In the genomic region with DNA sequence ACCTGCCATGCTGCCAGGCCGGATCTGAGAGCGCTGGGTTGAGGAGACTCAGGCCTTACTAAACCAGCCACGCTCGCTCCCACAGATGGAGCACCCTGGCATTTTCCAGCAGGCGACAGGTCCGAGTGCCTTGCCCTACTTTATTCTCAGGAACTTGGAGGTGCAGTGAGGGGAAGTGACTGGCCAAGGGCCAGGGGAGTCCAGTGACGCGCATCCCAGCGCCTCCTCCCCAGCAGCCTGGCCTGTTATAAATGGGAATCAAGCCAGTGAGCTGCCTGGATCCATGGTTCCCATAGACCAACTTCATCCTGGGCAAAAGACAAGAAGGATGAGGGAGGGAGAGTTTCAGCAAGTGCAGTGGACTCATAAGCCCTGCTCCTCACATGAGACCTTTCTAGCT, we compare ENCODE assay signal across 18 cellular contexts. TPM values are rescaled to one million over a fixed set of nuclear protein-coding genes. Genes with fewer than 3 reads are reported as not detected.
DNase-seq lines count a peak whose midpoint lies in the region; ATAC-seq and TF ChIP-seq lines count a peak whose summit lies in the region.
"Had no signal": no experiment of that assay in that cellular context is flagged by ENCODE, and none has a peak within 500 bp of the region (broad histone marks: within the 10 kb centered on the region; RNA-seq: fewer than 3 reads in every experiment).

No MANE protein-coding gene starts in this region.

- H3K9me3 Mint-ChIP-seq in nephron, result no peaks in the 10 kb centered on the region
- H3K9me3 Mint-ChIP-seq: activated naive CD8-positive, alpha-beta T cell treated with anti-CD3 and anti-CD28 coated beads, Interleukin-2, amount 10 ng/mL, durations not matched to agents 7 days and 5 days had no signal

- H3K27ac Mint-ChIP-seq in nephron, result peak overlapping the region in 2 of 3 experiments; percentile 28 to 82
- H3K27ac Mint-ChIP-seq: activated naive CD8-positive, alpha-beta T cell treated with anti-CD3 and anti-CD28 coated beads, Interleukin-2, amount 10 ng/mL, durations not matched to agents 7 days and 5 days had no signal

- H3K36me3 ChIP-seq in HEK293 (ENCODE audit: control insufficient read depth in 2 of 2, insufficient read depth in 1 of 2, low read length in 2 of 2) (peaks cover 17 to 95% of the 10 kb centered on the region in 2 experiments; a peak in 2 of 3 replicates), sigmoid colon (peaks cover 37 to 98% (median 54%) of the 10 kb centered on the region in 4 donors), GM23248 (ENCODE audit: low read depth) (peaks cover 10% of the 10 kb centered on the region; the same call in 1 of the 2 replicates)

- H3K9me3 ChIP-seq in HEK293 (ENCODE audit: control insufficient read depth, insufficient read depth, low read depth, low read length), result no peaks in the 10 kb centered on the region
- no peaks in the 10 kb centered on the region for H3K9me3 ChIP-seq in sigmoid colon
- no peaks in the 10 kb centered on the region for H3K9me3 ChIP-seq in GM23248 (ENCODE audit: low read depth)
- H3K9me3 ChIP-seq: HAP-1 had no signal

- DNase-seq in Ammon's horn (ENCODE audit: low spot score), result peak; percentile 23
- peak; percentile 33 for DNase-seq in fibroblast of villous mesenchyme (ENCODE audit: low read depth)
- no peak for DNase-seq in left colon
- no peak for DNase-seq in sigmoid colon
- DNase-seq in GM23248, result no peak
- DNase-seq: activated naive CD8-positive, alpha-beta T cell treated with anti-CD3 and anti-CD28 coated beads, Interleukin-2, amount 10 ng/mL, durations not matched to agents 7 days and 5 days; AML-193; DMS 273 treated with DMSO at 0.1 percent for 48 hours; glutamatergic neuron; islet precursor cell; stimulated activated CD4-positive, alpha-beta T cell treated with anti-CD3 and anti-CD28 coated beads, Interleukin-12 subunit alpha, Interleukin-12 subunit beta, amount 100 ng/mL, for 4 hours; WERI-Rb-1 had no signal

- no peak overlapping the region for H3K4me3 ChIP-seq in HEK293 (ENCODE audit: low read depth, low read length)
- no peak overlapping the region for H3K4me3 ChIP-seq in fibroblast of villous mesenchyme (ENCODE audit: low read depth, low read length)
- H3K4me3 ChIP-seq in sigmoid colon, result no peak overlapping the region
- no peak overlapping the region for H3K4me3 ChIP-seq in GM23248
- H3K4me3 ChIP-seq: HAP-1 had no signal

- in situ Hi-C loops in GM23248 (cut with MboI), result no loop called here

- H3F3A ChIP-seq in GM23248 (ENCODE audit: insufficient read depth), result no peaks in the 10 kb centered on the region

- H3K79me2 ChIP-seq in GM23248 (ENCODE audit: insufficient read depth), result no peaks in the 10 kb centered on the region

- H3K27ac ChIP-seq in HEK293 (ENCODE audit: extremely low read depth, low read depth, low read length), result no peak overlapping the region
- H3K27ac ChIP-seq in sigmoid colon, result peak overlapping the region in 1 of 4 donors; percentile 37
- H3K27ac ChIP-seq in GM23248, result no peak overlapping the region
- H3K27ac ChIP-seq: parathyroid adenoma, WERI-Rb-1 had no signal

- H3K4me3 Mint-ChIP-seq in nephron, result no peak overlapping the region
- H3K4me3 Mint-ChIP-seq: activated naive CD8-positive, alpha-beta T cell treated with anti-CD3 and anti-CD28 coated beads, Interleukin-2, amount 10 ng/mL, durations not matched to agents 7 days and 5 days had no signal

- H4K20me1 ChIP-seq in GM23248 (ENCODE audit: insufficient read depth), result no peaks in the 10 kb centered on the region

- CTCF ChIA-PET in HEK293 (lab: Yijun Ruan, JAX), result interaction anchor here (0.7 kb wide), 1 partner anchor 41 kb away, joined by 3 read pairs; no protein-coding TSS in a partner anchor

- 84 to 90% methylated on average over 9 of the region's 9 CpGs for WGBS in sigmoid colon, 2 donors
- WGBS in GM23248 (ENCODE audit: low coverage in 1 of 2, low lambda C conversion rate in 2 of 2, missing lambda C conversion rate in 2 of 2), 2 experiments, result 86% methylated on average over 9 of the region's 9 CpGs

- intact Hi-C loops in left colon (cut with DNase I, micrococcal nuclease) (no loop called here), sigmoid colon (cut with DNase I) (no loop called here)

- H3K9ac ChIP-seq in GM23248, result no peak overlapping the region
- H3K9ac ChIP-seq: parathyroid adenoma had no signal

- no peak for TF ChIP-seq EP300 in sigmoid colon (IDR thresholded peaks at IDR 0.05)

- ATAC-seq in left colon (no peak), HG02678 (IDR thresholded peaks at IDR 0.05; ENCODE audit: unreplicated experiment) (no peak)

- TF ChIP-seq CTCF in HEK293 (tag by site-specific recombination; IDR thresholded peaks at IDR 0.05) (no peak), fibroblast of villous mesenchyme (IDR thresholded peaks at IDR 0.05; ENCODE audit: insufficient read depth, low read depth, low read length) (no peak), nephron (IDR thresholded peaks at IDR 0.05; ENCODE audit: unreplicated experiment in 3 of 3) (no peak), sigmoid colon (IDR thresholded peaks at IDR 0.05) (no peak)

- H3K4me1 Mint-ChIP-seq in nephron, result peaks cover 8% of the 10 kb centered on the region

- no peak for TF ChIP-seq POLR2A in sigmoid colon (IDR thresholded peaks at IDR 0.05)

- POLR2A ChIA-PET in HEK293 (lab: Yijun Ruan, JAX), result interaction anchor here (0.5 kb wide), 1 partner anchor 85 kb away, joined by 3 read pairs; no protein-coding TSS in a partner anchor

- no peaks in the 10 kb centered on the region for H3K27me3 ChIP-seq in sigmoid colon
- no peaks in the 10 kb centered on the region for H3K27me3 ChIP-seq in GM23248 (replicated peaks; ENCODE audit: insufficient read depth)

- no peak overlapping the region for H3K4me2 ChIP-seq in GM23248 (ENCODE audit: unreplicated experiment)

- no peaks in the 10 kb centered on the region for H3K9me2 ChIP-seq in GM23248 (ENCODE audit: insufficient read depth)

- H3K4me1 ChIP-seq in HEK293 (ENCODE audit: control insufficient read depth, insufficient read depth, low read length) (no peaks in the 10 kb centered on the region), sigmoid colon (peaks cover 0 to 7% (median 0%) of the 10 kb centered on the region in 4 donors), GM23248 (ENCODE audit: insufficient read depth) (no peaks in the 10 kb centered on the region)
- H3K4me1 ChIP-seq: HAP-1 had no signal

- H3K36me3 Mint-ChIP-seq in nephron (ENCODE audit: low read depth), result peaks cover 64% of the 10 kb centered on the region

- no peak overlapping the region for H2AFZ ChIP-seq in GM23248
- H2AFZ ChIP-seq: parathyroid adenoma had no signal

- no peaks in the 10 kb centered on the region for H3K27me3 Mint-ChIP-seq in nephron (ENCODE audit: low read depth)
- H3K27me3 Mint-ChIP-seq: activated naive CD8-positive, alpha-beta T cell treated with anti-CD3 and anti-CD28 coated beads, Interleukin-2, amount 10 ng/mL, durations not matched to agents 7 days and 5 days had no signal

TF ChIP-seq in HEK293, 187 proteins besides CTCF, POLR2A, EP300 and RAD21:
- TF ChIP-seq, protein P1, sequence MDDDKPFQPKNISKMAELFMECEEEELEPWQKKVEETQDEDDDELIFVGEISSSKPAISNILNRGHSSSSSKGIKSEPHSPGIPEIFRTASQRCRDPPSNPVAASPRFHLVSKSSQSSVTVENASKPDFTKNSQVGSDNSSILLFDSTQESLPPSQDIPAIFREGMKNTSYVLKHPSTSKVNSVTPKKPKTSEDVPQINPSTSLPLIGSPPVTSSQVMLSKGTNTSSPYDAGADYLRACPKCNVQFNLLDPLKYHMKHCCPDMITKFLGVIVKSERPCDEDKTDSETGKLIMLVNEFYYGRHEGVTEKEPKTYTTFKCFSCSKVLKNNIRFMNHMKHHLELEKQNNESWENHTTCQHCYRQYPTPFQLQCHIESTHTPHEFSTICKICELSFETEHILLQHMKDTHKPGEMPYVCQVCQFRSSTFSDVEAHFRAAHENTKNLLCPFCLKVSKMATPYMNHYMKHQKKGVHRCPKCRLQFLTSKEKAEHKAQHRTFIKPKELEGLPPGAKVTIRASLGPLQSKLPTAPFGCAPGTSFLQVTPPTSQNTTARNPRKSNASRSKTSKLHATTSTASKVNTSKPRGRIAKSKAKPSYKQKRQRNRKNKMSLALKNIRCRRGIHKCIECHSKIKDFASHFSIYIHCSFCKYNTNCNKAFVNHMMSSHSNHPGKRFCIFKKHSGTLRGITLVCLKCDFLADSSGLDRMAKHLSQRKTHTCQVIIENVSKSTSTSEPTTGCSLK (tag by site-specific recombination; IDR thresholded peaks at IDR 0.05), result no peak
- TF ChIP-seq ZNF10 (tag by site-specific recombination; IDR thresholded peaks at IDR 0.05) (no peak), SCRT2 (tag by site-specific recombination; IDR thresholded peaks at IDR 0.05) (0 out of 2 replicates have a peak, but pooled peaks have one; percentile 35), ZNF624 (tag by site-specific recombination; IDR thresholded peaks at IDR 0.05) (no peak), ZNF302 (tag by site-specific recombination; IDR thresholded peaks at IDR 0.05; ENCODE audit: low read depth) (no peak)

RNA-seq across cellular contexts. Expression of a gene that starts 35.5 kb away (rescaled TPM):
- total RNA-seq in fibroblast of villous mesenchyme, result 46.6 and 48.3 TPM in 2 replicates
- total RNA-seq in left colon, result 10 to 100 TPM; 16.9 to 19.5 TPM
- 10 to 100 TPM; 14.1 to 35.3 (median 28.9) TPM for total RNA-seq in sigmoid colon
- polyA plus RNA-seq in sigmoid colon, result 10 to 100 TPM; 10.8 to 21.8 (median 15.3) TPM
- 58.7 and 66.4 TPM in 2 replicates for total RNA-seq in GM23248 (2014; rRNA removed; shearing (Covaris generic))
- polyA plus RNA-seq in GM23248 (2016; fragmentation: Nextera tagmentation; extraction: Ambion mirVana), result 66.7 and 68.2 TPM in 2 replicates

RNA-seq across cellular contexts. Expression of a gene that starts 47.7 kb away (rescaled TPM):
- total RNA-seq in fibroblast of villous mesenchyme, result 0.43 TPM in 1 of 2 replicates, not detected in the other
- total RNA-seq in left colon, result under 1 TPM; 0.49 to 0.98 TPM
- 1 to 10 TPM in 2 of 4 donors, under 1 TPM in 1, not detected in 1; 0.99 to 2.1 (median 2.0) TPM for total RNA-seq in sigmoid colon
- polyA plus RNA-seq in sigmoid colon, result 1 to 10 TPM in 2 of 3 donors, under 1 TPM in 1; 0.92 to 3.3 (median 1.2) TPM
- total RNA-seq in GM23248 (2014; rRNA removed; shearing (Covaris generic)), result 0.22 TPM in 1 of 2 replicates, not detected in the other
- 0.20 and 0.42 TPM in 2 replicates for polyA plus RNA-seq in GM23248 (2016; fragmentation: Nextera tagmentation; extraction: Ambion mirVana)
- total RNA-seq: epithelial cell of proximal tubule had no signal

Comparison
In these comparisons a context has a peak if more than half of its experiments do, and no peak if none do; other contexts are left out.
1. DNase-seq: peak in Ammon's horn (single experiment) and fibroblast of villous mesenchyme (single experiment); none in left colon (0 of 2), sigmoid colon (single experiment) and GM23248 (single experiment).